24 cellular contexts compared by ENCODE assay signal in the genomic region with DNA sequence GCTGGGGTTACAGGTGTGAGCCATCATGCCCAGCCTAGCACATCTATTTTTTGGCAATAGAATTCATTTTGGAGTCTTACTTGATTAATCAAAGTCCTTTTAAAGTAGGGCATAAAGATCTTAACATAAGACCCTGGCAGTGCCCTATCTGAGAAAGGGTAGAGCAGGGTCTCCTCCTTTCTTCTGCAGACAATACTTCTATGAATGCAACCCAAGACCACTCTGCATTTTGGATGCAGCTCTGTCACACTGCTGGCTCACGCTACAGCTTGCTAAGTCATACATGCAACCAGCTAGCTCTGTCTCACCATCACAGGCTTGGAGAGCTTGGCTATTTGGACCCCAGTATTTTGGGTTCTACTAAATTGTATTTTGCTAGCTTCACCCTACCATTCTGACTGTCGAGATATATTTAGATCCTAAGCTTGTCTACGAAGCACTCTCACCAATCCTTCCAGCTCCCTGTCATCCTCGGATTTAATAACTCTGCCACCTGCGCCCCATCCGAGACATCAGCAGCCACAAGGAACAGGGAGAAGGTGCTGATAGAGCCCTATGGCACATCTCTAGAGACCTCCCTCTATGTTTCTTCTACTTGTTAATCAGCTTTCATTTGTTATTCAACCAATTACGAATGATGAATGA. TPM values are rescaled to one million over a fixed set of nuclear protein-coding genes. Genes with fewer than 3 reads are reported as not detected.
"Had no signal": no experiment of that assay in that cellular context is flagged by ENCODE, and none has a peak within 500 bp of the region (broad histone marks: within the 10 kb centered on the region; RNA-seq: fewer than 3 reads in every experiment).

No MANE protein-coding gene starts in this region.

- H3K36me3 Mint-ChIP-seq: naive B cell had no signal

- H3K4me1 Mint-ChIP-seq: naive B cell had no signal

- H3K36me3 ChIP-seq: esophagus squamous epithelium, gastroesophageal sphincter, left ventricle myocardium inferior, lower lobe of right lung, stomach had no signal

- DNase-seq: cortex of kidney; effector memory CD8-positive, alpha-beta T cell; esophagus squamous epithelium; foreskin fibroblast; kidney; left cardiac atrium; left ventricle myocardium inferior; mesenchymal stem cell; midbrain; naive B cell; stimulated activated CD4-positive, alpha-beta T cell treated with anti-CD3 and anti-CD28 coated beads, Interleukin-12 subunit alpha, Interleukin-12 subunit beta, amount 100 ng/mL, for 4 hours; stimulated activated naive CD4-positive, alpha-beta T cell; stomach; trophoblast cell had no signal

- H3K9me3 ChIP-seq: esophagus squamous epithelium, gastroesophageal sphincter, left ventricle myocardium inferior, lower lobe of right lung, psoas muscle, stomach had no signal

- H3K4me3 Mint-ChIP-seq: effector memory CD8-positive, alpha-beta T cell; naive B cell; nephron had no signal

- H2AFZ ChIP-seq: hepatocyte, parathyroid adenoma had no signal

- H3K4me2 ChIP-seq: hepatocyte had no signal

- H3K4me1 ChIP-seq: esophagus squamous epithelium, gastroesophageal sphincter, left ventricle myocardium inferior, lower lobe of right lung, parathyroid adenoma, psoas muscle, stomach had no signal

- H3K9ac ChIP-seq: parathyroid adenoma had no signal

- H3K27ac ChIP-seq: esophagus squamous epithelium, gastroesophageal sphincter, hepatocyte, left ventricle myocardium inferior, lower lobe of right lung, parathyroid adenoma, psoas muscle, skin epidermis, stomach had no signal

- H3K27ac Mint-ChIP-seq: effector memory CD8-positive, alpha-beta T cell; naive B cell; nephron had no signal

- H3K9me3 Mint-ChIP-seq: effector memory CD8-positive, alpha-beta T cell; nephron had no signal

- H3K4me3 ChIP-seq: esophagus squamous epithelium, gastroesophageal sphincter, hepatocyte, left ventricle myocardium inferior, lower lobe of right lung, psoas muscle, skin epidermis, stomach had no signal

RNA-seq across cellular contexts. Expression of a gene that starts 45.1 kb away (rescaled TPM):
- total RNA-seq: epithelial cell of proximal tubule, hepatocyte, kidney, left cardiac atrium, left ventricle myocardium inferior, lower lobe of right lung, omental fat pad, psoas muscle, sciatic nerve had no signal
